ENCODE assay signal across 31 cellular contexts in genomic region chr7:104657134-104657533, GRCh38.
"Had no signal": no experiment of that assay in that cellular context is flagged by ENCODE, and none has a peak within 500 bp of the region (broad histone marks: within the 10 kb centered on the region; RNA-seq: fewer than 3 reads in every experiment).

No MANE protein-coding gene starts in this region.

- H3K4me3 ChIP-seq: adrenal gland, ascending aorta, body of pancreas, breast epithelium, cardiac muscle cell had no signal

- DNase-seq: activated effector memory CD4-positive, alpha-beta T cell treated with anti-CD3 and anti-CD28 coated beads, Interleukin-2, amount 50 U/mL, for 16 hours; activated effector memory CD4-positive, alpha-beta T cell treated with Interleukin-2 at 50 U/mL for 16 hours; activated gamma-delta T cell; activated gamma-delta T cell treated with Interleukin-2 at 50 U/mL for 16 hours; activated naive CD4-positive, alpha-beta T cell; activated naive CD4-positive, alpha-beta T cell treated with anti-CD3 and anti-CD28 coated beads for 36 hours; activated naive CD4-positive, alpha-beta T cell treated with anti-CD3 and anti-CD28 coated beads, Interleukin-2, amount 10 ng/mL, durations not matched to agents 7 days and 5 days; activated naive CD4-positive, alpha-beta T cell treated with anti-CD3 and anti-CD28 coated beads, Interleukin-2, amount 50 U/mL, for 16 hours; activated naive CD4-positive, alpha-beta T cell treated with Interleukin-2 at 50 U/mL for 16 hours; activated naive CD8-positive, alpha-beta T cell treated with anti-CD3 and anti-CD28 coated beads for 36 hours; activated naive CD8-positive, alpha-beta T cell treated with anti-CD3 and anti-CD28 coated beads, Interleukin-2, amount 10 ng/mL, durations not matched to agents 7 days and 5 days; activated naive CD8-positive, alpha-beta T cell treated with anti-CD3 and anti-CD28 coated beads, Interleukin-2, amount 50 U/mL, for 24 hours; activated T-cell treated with anti-CD3 and anti-CD28 coated beads, Interleukin-2, amount 50 U/mL, for 24 hours; activated T-cell treated with anti-CD3 and anti-CD28 coated beads, Interleukin-2, amount 50 U/mL, for 4 hours; activated T-cell treated with anti-CD3 and anti-CD28 coated beads, Interleukin-2, amount 50 U/mL, for 48 hours; activated T-cell treated with anti-CD3 and anti-CD28 coated beads, Interleukin-2, amount 50 U/mL, for 72 hours; adrenal gland; amniotic stem cell; amygdala; anterior cingulate cortex; aorta; body of pancreas; brain microvascular endothelial cell; caudate nucleus; central memory CD4-positive, alpha-beta T cell; cerebellar nuclear complex had no signal

- H3K9me3 ChIP-seq: adrenal gland, ascending aorta, body of pancreas, breast epithelium had no signal

- H3K36me3 ChIP-seq: adrenal gland, ascending aorta, brain microvascular endothelial cell, breast epithelium, cardiac muscle cell had no signal

- H3K4me1 ChIP-seq: adrenal gland, ascending aorta, breast epithelium had no signal

- H3K27ac ChIP-seq: adrenal gland, ascending aorta, body of pancreas, brain microvascular endothelial cell, breast epithelium, cardiac muscle cell had no signal

- ATAC-seq: activated naive CD4-positive, alpha-beta T cell treated with anti-CD3 and anti-CD28 coated beads, Interleukin-2, amount 50 U/mL, for 72 hours; activated naive CD8-positive, alpha-beta T cell treated with anti-CD3 and anti-CD28 coated beads, Interleukin-2, amount 50 U/mL, for 24 hours; activated T-cell treated with anti-CD3 and anti-CD28 coated beads, Interleukin-2, amount 50 U/mL, for 4 hours; activated T-cell treated with anti-CD3 and anti-CD28 coated beads, Interleukin-2, amount 50 U/mL, for 72 hours; activated T-helper 17 cell treated with anti-CD3 and anti-CD28 coated beads, Interleukin-2, amount 50 U/mL, for 72 hours; body of pancreas had no signal

- H3K27me3 ChIP-seq: adrenal gland, ascending aorta, body of pancreas, brain microvascular endothelial cell, breast epithelium, cardiac muscle cell had no signal
